In the genomic region with DNA sequence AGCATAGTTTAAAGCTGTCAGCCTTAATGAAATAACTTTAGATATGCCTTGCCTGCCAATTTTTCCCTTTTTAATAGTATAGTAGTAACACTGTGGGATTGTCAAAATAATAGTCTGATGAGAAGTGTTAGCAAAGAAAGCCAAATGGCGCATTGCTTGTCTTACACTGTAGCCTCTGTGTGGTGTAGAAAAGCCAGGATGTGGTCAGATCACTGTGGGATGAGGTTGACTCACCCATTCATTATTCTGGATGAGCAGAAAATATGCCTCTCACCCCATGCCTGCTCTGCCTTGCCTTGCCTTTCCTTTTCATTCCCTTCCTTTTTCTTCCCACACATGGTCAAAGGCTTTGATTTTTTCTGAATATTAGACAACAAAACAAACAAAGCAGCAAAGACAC, we compare ENCODE assay signal across 11 cellular contexts.
DNase-seq lines count a peak whose midpoint lies in the region; ATAC-seq lines count a peak whose summit lies in the region.
"Had no signal": no experiment of that assay in that cellular context is flagged by ENCODE, and none has a peak within 500 bp of the region (broad histone marks: within the 10 kb centered on the region; RNA-seq: fewer than 3 reads in every experiment).

No MANE protein-coding gene starts in this region.

- ATAC-seq in GM18870 (IDR thresholded peaks at IDR 0.05; ENCODE audit: unreplicated experiment) (no peak), HG03565 (IDR thresholded peaks at IDR 0.05; ENCODE audit: unreplicated experiment) (no peak)
- ATAC-seq: left lobe of liver had no signal

- DNase-seq in AG08396 (ENCODE audit: low spot score) (peak; percentile 2), LHCN-M2 (ENCODE audit: low read depth) (peak; percentile 92), brain pericyte (ENCODE audit: low read depth, low spot score) (peak; percentile 20), islet precursor cell (peak; percentile 61), DMS153 treated with DMSO at 0.1 percent for 48 hours (lab: John Stamatoyannopoulos, UW; ENCODE audit: unreplicated experiment) (no peak), GM03348 (ENCODE audit: low spot score) (no peak)
- DNase-seq: activated CD4-positive, CD25-positive, alpha-beta regulatory T cell treated with anti-CD3 and anti-CD28 coated beads, Interleukin-2, amount 50 U/mL, for 72 hours; NCI-H526 had no signal

Comparison
In these comparisons a context has a peak if more than half of its experiments do, and no peak if none do; other contexts are left out.
1. DNase-seq: peak in AG08396 (single experiment), LHCN-M2 (single experiment), brain pericyte (single experiment) and islet precursor cell (single experiment); none in DMS153 treated with DMSO at 0.1 percent for 48 hours (single experiment) and GM03348 (single experiment).